Comparison of ENCODE assay signal across 8 cellular contexts in genomic region chr12:10211975-10212622, GRCh38. TPM values are rescaled to one million over a fixed set of nuclear protein-coding genes. Genes with fewer than 3 reads are reported as not detected.
A peak's percentile ranks its signal among the peaks of the same experiment; 100 is the strongest.
DNase-seq lines count a peak whose midpoint lies in the region; ATAC-seq, FAIRE-seq and TF ChIP-seq lines count a peak whose summit lies in the region.

No MANE protein-coding gene starts in this region.

- H3K4me3 ChIP-seq in heart left ventricle (peak overlapping the region in 11 of 12 donors; percentile 65 to 89 (median 82)), pancreas (peak overlapping the region in 3 of 4 donors; percentile 30 to 81 (median 66)), thyroid gland (replicated peaks in 1 of 3) (no peak overlapping the region)

- TF ChIP-seq CTCF in heart left ventricle (IDR thresholded peaks at IDR 0.05), result no peak
- no peak for TF ChIP-seq CTCF in pancreas (IDR thresholded peaks at IDR 0.05)
- no peak for TF ChIP-seq CTCF in thyroid gland (IDR thresholded peaks at IDR 0.05)

- POLR2A ChIA-PET in HEK293T (lab: Yijun Ruan, JAX), result interaction anchor here (1.0 to 2.8 kb wide), 4 partner anchors 14 to 401 kb away, joined by 4 to 15 read pairs (median 8); partner anchors contain the start of gene MAGOHB

- peak; percentile 62 for DNase-seq in DMS79 (lab: John Stamatoyannopoulos, UW)
- DNase-seq in HEK293T (ENCODE audit: extremely low spot score), result peak; percentile 92
- DNase-seq in NCI-H1417 treated with DMSO at 0.1 percent for 48 hours (lab: John Stamatoyannopoulos, UW), result peak; percentile 59
- peak; percentile 56 to 88 (median 83) for DNase-seq in T-helper 2 cell
- peak; percentile 13 to 96 (median 85) for DNase-seq in amygdala (lab: John Stamatoyannopoulos, UW)
- DNase-seq in heart left ventricle, result peak; percentile 97 to 99 (median 98)
- peak; percentile 94 to 98 (median 96) for DNase-seq in pancreas
- DNase-seq in thyroid gland, result peak; percentile 98 to 99

- CTCF ChIA-PET in HEK293T (lab: Yijun Ruan, JAX), result no interaction called here

- 28 to 31% (median 30%) methylated on average over 38 of the region's 38 CpGs for WGBS in heart left ventricle, 4 donors
- 31 to 32% methylated on average over 38 of the region's 38 CpGs for WGBS in pancreas, 2 donors
- 30 to 37% methylated on average over 28 to 38 of the region's 38 CpGs for WGBS in thyroid gland, 2 donors

- H3K27me3 ChIP-seq in heart left ventricle (no peaks in the 10 kb centered on the region), pancreas (no peaks in the 10 kb centered on the region), thyroid gland (no peaks in the 10 kb centered on the region)

- peak in 1 of 2 donors; percentile 32 for TF ChIP-seq POLR2A in heart left ventricle (IDR thresholded peaks at IDR 0.05)
- peak in 1 of 2 donors; percentile 92 for TF ChIP-seq POLR2A in thyroid gland (IDR thresholded peaks at IDR 0.05)

- peak; percentile 92 to 96 (median 93) for ATAC-seq in heart left ventricle
- peak; percentile 86 to 91 (median 88) for ATAC-seq in pancreas

- H3K4me1 ChIP-seq in heart left ventricle (peaks cover 0 to 33% (median 16%) of the 10 kb centered on the region in 12 donors), pancreas (peaks cover 6 to 12% (median 8%) of the 10 kb centered on the region in 3 donors), thyroid gland (peaks cover 13 to 14% of the 10 kb centered on the region in 2 donors)

- intact Hi-C loops in heart left ventricle (cut with DNase I) (loop anchor here in 7 of 10 donors (2.0 to 10.0 kb wide), 6 partner anchors 150 to 513 kb away; partner anchors contain the start of genes YBX3 (in 5 of the 7) and MAGOHB (in 1 of the 7)), pancreas (cut with DNase I) (no loop called here), thyroid gland (cut with DNase I) (no loop called here)

- peak overlapping the region; percentile 95 to 100 (median 98) for H3K27ac ChIP-seq in heart left ventricle
- peak overlapping the region; percentile 88 to 100 (median 93) for H3K27ac ChIP-seq in pancreas
- peak overlapping the region; percentile 99 to 100 (median 99) for H3K27ac ChIP-seq in thyroid gland

- H3K9me3 ChIP-seq in heart left ventricle, result no peaks in the 10 kb centered on the region
- H3K9me3 ChIP-seq in pancreas, result no peaks in the 10 kb centered on the region
- H3K9me3 ChIP-seq in thyroid gland, result no peaks in the 10 kb centered on the region

- peaks cover 0 to 12% (median 1%) of the 10 kb centered on the region in 9 donors for H3K36me3 ChIP-seq in heart left ventricle
- no peaks in the 10 kb centered on the region for H3K36me3 ChIP-seq in pancreas
- no peaks in the 10 kb centered on the region for H3K36me3 ChIP-seq in thyroid gland

- FAIRE-seq in pancreas (lab: Jason Lieb, UNC), result peak; percentile 97

TF ChIP-seq in HEK293T, 16 proteins besides CTCF, POLR2A, EP300 and RAD21:
- TF ChIP-seq L3MBTL2 (conservative IDR thresholded peaks at IDR 0.05) (peak; percentile 20; the same call in 1 of the 2 replicates), ARNT (IDR thresholded peaks at IDR 0.05) (peak; percentile 39; the same call in 1 of the 2 replicates), CTBP1 (IDR thresholded peaks at IDR 0.05; ENCODE audit: borderline replicate concordance) (no peak)
- TF ChIP-seq, protein P1, sequence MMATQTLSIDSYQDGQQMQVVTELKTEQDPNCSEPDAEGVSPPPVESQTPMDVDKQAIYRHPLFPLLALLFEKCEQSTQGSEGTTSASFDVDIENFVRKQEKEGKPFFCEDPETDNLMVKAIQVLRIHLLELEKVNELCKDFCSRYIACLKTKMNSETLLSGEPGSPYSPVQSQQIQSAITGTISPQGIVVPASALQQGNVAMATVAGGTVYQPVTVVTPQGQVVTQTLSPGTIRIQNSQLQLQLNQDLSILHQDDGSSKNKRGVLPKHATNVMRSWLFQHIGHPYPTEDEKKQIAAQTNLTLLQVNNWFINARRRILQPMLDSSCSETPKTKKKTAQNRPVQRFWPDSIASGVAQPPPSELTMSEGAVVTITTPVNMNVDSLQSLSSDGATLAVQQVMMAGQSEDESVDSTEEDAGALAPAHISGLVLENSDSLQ (IDR thresholded peaks at IDR 0.05), result 0 out of 2 replicates have a peak, but pooled peaks have one; percentile 30

RNA-seq across cellular contexts. Expression of gene GABARAPL1, which starts 0.6 kb away (rescaled TPM):
- 100 to 1,000 TPM; 212 to 790 (median 297) TPM for total RNA-seq in heart left ventricle
- polyA plus RNA-seq in heart left ventricle, result 100 to 1,000 TPM; 126 to 258 TPM
- total RNA-seq in pancreas, result 100 to 1,000 TPM in 1 of 6 donors, 10 to 100 TPM in 5; 51.1 to 111 (median 58.8) TPM
- 10 to 100 TPM; 53.1 to 92.7 TPM for polyA plus RNA-seq in pancreas
- 100 to 1,000 TPM; 115 to 216 (median 148) TPM for total RNA-seq in thyroid gland

RNA-seq across cellular contexts. Expression of gene TMEM52B, which starts 33.3 kb away (rescaled TPM):
- under 1 TPM in 1 of 9 donors, not detected in 8; 0.53 TPM for total RNA-seq in heart left ventricle
- under 1 TPM in 1 of 2 donors, not detected in 1; 0.03 TPM for polyA plus RNA-seq in heart left ventricle
- total RNA-seq in pancreas, result 1 to 10 TPM in 1 of 6 donors, under 1 TPM in 1, not detected in 4; 0.28 to 2.2 TPM
- polyA plus RNA-seq in pancreas, result under 1 TPM in 1 of 2 donors, not detected in 1; 0.30 TPM
- not detected for total RNA-seq in thyroid gland

RNA-seq across cellular contexts. Expression of gene OLR1, which starts 40.2 kb away (rescaled TPM):
- 1 to 10 TPM in 2 of 9 donors, under 1 TPM in 5, not detected in 2; 0.34 to 1.6 (median 0.81) TPM for total RNA-seq in heart left ventricle
- under 1 TPM; 0.07 to 0.38 TPM for polyA plus RNA-seq in heart left ventricle
- total RNA-seq in pancreas, result 10 to 100 TPM in 2 of 6 donors, 1 to 10 TPM in 1, under 1 TPM in 3; 0.65 to 34.3 (median 0.98) TPM
- under 1 TPM; 0.28 to 0.80 TPM for polyA plus RNA-seq in pancreas
- total RNA-seq in thyroid gland, result 1 to 10 TPM in 2 of 4 donors, under 1 TPM in 2; 0.33 to 2.4 (median 0.87) TPM

Comparison
In these comparisons a context has a peak if more than half of its experiments do, and no peak if none do; other contexts are left out.
1. H3K4me3 ChIP-seq: peak in heart left ventricle (11 of 12) and pancreas (3 of 4); none in thyroid gland (0 of 3).
2. intact Hi-C loops: an anchor here in heart left ventricle (2.0 to 10.0 kb wide); none called in pancreas and thyroid gland.
3. Peak in every context shown above with its lines, with median percentiles within 50 percentile points of each other: DNase-seq and H3K27ac ChIP-seq.